ENCODE assay signal across 32 cellular contexts in genomic region chr1:117493906-117494305, GRCh38.
"Had no signal": no experiment of that assay in that cellular context is flagged by ENCODE, and none has a peak within 500 bp of the region (broad histone marks: within the 10 kb centered on the region; RNA-seq: fewer than 3 reads in every experiment).

No MANE protein-coding gene starts in this region.

- H3K4me1 ChIP-seq: adrenal gland, body of pancreas, breast epithelium had no signal

- H3K9me3 ChIP-seq: adrenal gland, body of pancreas, breast epithelium had no signal

- H3K36me3 ChIP-seq: adrenal gland, brain microvascular endothelial cell, breast epithelium had no signal

- H3K27me3 ChIP-seq: adrenal gland, body of pancreas, brain microvascular endothelial cell, breast epithelium had no signal

- ATAC-seq: activated CD8-positive, alpha-beta T cell treated with anti-CD3 and anti-CD28 coated beads for 36 hours; activated naive CD4-positive, alpha-beta T cell treated with anti-CD3 and anti-CD28 coated beads, Interleukin-2, amount 50 U/mL, for 72 hours; activated T-cell treated with anti-CD3 and anti-CD28 coated beads, Interleukin-2, amount 50 U/mL, for 4 hours; activated T-cell treated with anti-CD3 and anti-CD28 coated beads, Interleukin-2, amount 50 U/mL, for 72 hours; activated T-helper 17 cell treated with anti-CD3 and anti-CD28 coated beads, Interleukin-2, amount 50 U/mL, for 72 hours; body of pancreas had no signal

- H3K4me3 ChIP-seq: adrenal gland, body of pancreas, breast epithelium had no signal

- H3K27ac ChIP-seq: adrenal gland, body of pancreas, brain microvascular endothelial cell, breast epithelium, VCaP had no signal

- DNase-seq: activated B cell treated with CpG ODN at 0.5 μM for 24 hours; activated CD4-positive, alpha-beta memory T cell treated with anti-CD3 and anti-CD28 coated beads for 36 hours; activated CD4-positive, alpha-beta T cell treated with anti-CD3 and anti-CD28 coated beads for 4 hours; activated CD4-positive, alpha-beta T cell treated with anti-CD3 and anti-CD28 coated beads, Interleukin-2, amount 10 ng/mL, durations not matched to agents 24 days and 14 days; activated CD4-positive, alpha-beta T cell treated with anti-CD3 and anti-CD28 coated beads, Interleukin-2, amount 50 U/mL, for 1 hour; activated CD4-positive, alpha-beta T cell treated with anti-CD3 and anti-CD28 coated beads, Interleukin-2, amount 50 U/mL, for 4 hours; activated CD4-positive, CD25-positive, alpha-beta regulatory T cell treated with anti-CD3 and anti-CD28 coated beads, Interleukin-2, amount 50 U/mL, for 72 hours; activated CD8-positive, alpha-beta memory T cell treated with anti-CD3 and anti-CD28 coated beads, Interleukin-2, amount 50 U/mL, for 4 hours; activated CD8-positive, alpha-beta T cell treated with anti-CD3 and anti-CD28 coated beads for 36 hours; activated effector memory CD4-positive, alpha-beta T cell treated with anti-CD3 and anti-CD28 coated beads, Interleukin-2, amount 50 U/mL, for 16 hours; activated gamma-delta T cell treated with Interleukin-2 at 50 U/mL for 16 hours; activated naive CD4-positive, alpha-beta T cell; activated naive CD4-positive, alpha-beta T cell treated with anti-CD3 and anti-CD28 coated beads for 36 hours; activated naive CD4-positive, alpha-beta T cell treated with anti-CD3 and anti-CD28 coated beads, Interleukin-2, amount 50 U/mL, for 16 hours; activated naive CD8-positive, alpha-beta T cell treated with anti-CD3 and anti-CD28 coated beads for 36 hours; activated T-cell treated with anti-CD3 and anti-CD28 coated beads for 4 hours; activated T-cell treated with anti-CD3 and anti-CD28 coated beads, Interleukin-2, amount 50 U/mL, for 1 hour; activated T-cell treated with anti-CD3 and anti-CD28 coated beads, Interleukin-2, amount 50 U/mL, for 4 hours; activated T-cell treated with anti-CD3 and anti-CD28 coated beads, Interleukin-2, amount 50 U/mL, for 72 hours; adrenal gland; amniotic stem cell; aorta; body of pancreas; brain microvascular endothelial cell; central memory CD4-positive, alpha-beta T cell; T-helper 1 cell; T-helper 2 cell; T-helper 9 cell had no signal
